In the genomic region with DNA sequence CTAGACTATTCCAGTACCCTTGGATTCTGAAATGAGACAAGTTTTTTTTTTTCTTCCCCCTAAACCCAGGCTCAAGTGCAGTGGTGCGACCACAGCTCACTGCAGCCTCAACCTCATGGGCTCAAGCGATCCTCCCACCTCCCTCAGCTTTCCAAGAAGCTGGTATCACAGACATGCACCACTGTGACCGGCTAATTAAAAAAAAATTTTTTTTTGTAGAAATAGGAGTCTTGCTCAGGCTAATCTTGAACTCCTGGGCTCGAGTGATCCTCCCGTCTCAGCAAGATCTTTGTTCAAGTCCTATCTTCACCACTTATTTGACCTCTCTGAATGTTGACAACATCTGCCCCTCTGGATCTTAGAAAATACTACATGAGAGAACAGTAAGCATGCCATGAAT, we compare ENCODE assay signal across 17 cellular contexts.
"Had no signal": no experiment of that assay in that cellular context is flagged by ENCODE, and none has a peak within 500 bp of the region (broad histone marks: within the 10 kb centered on the region; RNA-seq: fewer than 3 reads in every experiment).

No MANE protein-coding gene starts in this region.

- H3K27me3 Mint-ChIP-seq: activated CD4-positive, alpha-beta memory T cell treated with anti-CD3 and anti-CD28 coated beads, Interleukin-2, amount 10 ng/mL, durations not matched to agents 7 days and 5 days; naive B cell had no signal

- H3K36me3 ChIP-seq: adrenal gland had no signal

- DNase-seq: activated CD4-positive, alpha-beta memory T cell treated with anti-CD3 and anti-CD28 coated beads, Interleukin-2, amount 10 ng/mL, durations not matched to agents 7 days and 5 days; activated naive CD4-positive, alpha-beta T cell; adrenal gland; islet precursor cell; mammary epithelial cell; naive B cell; SK-N-SH; stimulated activated CD4-positive, alpha-beta T cell treated with anti-CD3 and anti-CD28 coated beads, Interleukin-15, amount 100 ng/mL, for 24 hours; stimulated activated CD4-positive, alpha-beta T cell treated with anti-CD3 and anti-CD28 coated beads, Interleukin-4, amount 100 ng/mL, for 24 hours; stimulated activated naive CD8-positive, alpha-beta T cell treated with anti-CD3 and anti-CD28 coated beads, Interleukin-15, Interleukin-2, amounts not matched to agents 100 U/mL and 50 U/mL, for 24 hours; T-helper 1 cell; WERI-Rb-1 had no signal

- H3K4me3 Mint-ChIP-seq: activated CD4-positive, alpha-beta memory T cell treated with anti-CD3 and anti-CD28 coated beads, Interleukin-2, amount 10 ng/mL, durations not matched to agents 7 days and 5 days; activated T-helper 1 cell treated with anti-CD3 and anti-CD28 coated beads, Interleukin-12 subunit alpha, Interleukin-12 subunit beta, Interleukin-2, Interleukin-4 antibody, amounts not matched to agents 30 ng/mL and 10 ng/mL and 1 ng/mL, durations not matched to agents 14 hours and 24 hours and 36 hours; naive B cell had no signal

- H3K27me3 ChIP-seq: adrenal gland, cardiac muscle cell had no signal

- H3K4me3 ChIP-seq: adrenal gland, cardiac muscle cell, skin epidermis had no signal

- H3K9me3 Mint-ChIP-seq: activated CD4-positive, alpha-beta memory T cell treated with anti-CD3 and anti-CD28 coated beads, Interleukin-2, amount 10 ng/mL, durations not matched to agents 7 days and 5 days; activated T-helper 1 cell treated with anti-CD3 and anti-CD28 coated beads, Interleukin-12 subunit alpha, Interleukin-12 subunit beta, Interleukin-2, Interleukin-4 antibody, amounts not matched to agents 30 ng/mL and 10 ng/mL and 1 ng/mL, durations not matched to agents 14 hours and 24 hours and 36 hours; naive B cell had no signal

- H3K9me3 ChIP-seq: adrenal gland, SK-N-SH had no signal

- H3K27ac ChIP-seq: adrenal gland, cardiac muscle cell, skin epidermis, WERI-Rb-1 had no signal

- H3K27ac Mint-ChIP-seq: activated CD4-positive, alpha-beta memory T cell treated with anti-CD3 and anti-CD28 coated beads, Interleukin-2, amount 10 ng/mL, durations not matched to agents 7 days and 5 days; activated T-helper 1 cell treated with anti-CD3 and anti-CD28 coated beads, Interleukin-12 subunit alpha, Interleukin-12 subunit beta, Interleukin-2, Interleukin-4 antibody, amounts not matched to agents 30 ng/mL and 10 ng/mL and 1 ng/mL, durations not matched to agents 14 hours and 24 hours and 36 hours had no signal

- ATAC-seq: esophagus mucosa; left lobe of liver; stimulated activated naive CD8-positive, alpha-beta T cell treated with anti-CD3 and anti-CD28 coated beads, Interleukin-15, Interleukin-2, amounts not matched to agents 100 U/mL and 50 U/mL, for 24 hours had no signal
